ENCODE assay signal across 29 cellular contexts in genomic region chr12:81517296-81517695, GRCh38.
"Had no signal": no experiment of that assay in that cellular context is flagged by ENCODE, and none has a peak within 500 bp of the region (broad histone marks: within the 10 kb centered on the region; RNA-seq: fewer than 3 reads in every experiment).

No MANE protein-coding gene starts in this region.

- H3K27me3 Mint-ChIP-seq: activated naive CD8-positive, alpha-beta T cell treated with anti-CD3 and anti-CD28 coated beads, Interleukin-2, amount 10 ng/mL, durations not matched to agents 7 days and 5 days; central memory CD8-positive, alpha-beta T cell; T-helper 17 cell had no signal

- H3K4me3 ChIP-seq: adrenal gland, K562, PC-9, SJCRH30 had no signal

- H3K4me1 ChIP-seq: adrenal gland, SJCRH30 had no signal

- H3K4me1 Mint-ChIP-seq: central memory CD8-positive, alpha-beta T cell; WTC11 had no signal

- H3K36me3 ChIP-seq: adrenal gland, SJCRH30 had no signal

- ATAC-seq: activated CD8-positive, alpha-beta T cell treated with anti-CD3 and anti-CD28 coated beads, Interleukin-2, amount 10 ng/mL, durations not matched to agents 7 days and 5 days; K562; T-helper 17 cell; WTC11 had no signal

- H3K27me3 ChIP-seq: adrenal gland, SJCRH30 had no signal

- H3K9me3 ChIP-seq: adrenal gland, SJCRH30, SK-N-SH had no signal

- H3K27ac ChIP-seq: adrenal gland, PC-9, SJCRH30 had no signal

- H3K9me3 Mint-ChIP-seq: WTC11 had no signal

- H3K27ac Mint-ChIP-seq: activated CD8-positive, alpha-beta T cell treated with anti-CD3 and anti-CD28 coated beads, Interleukin-2, amount 10 ng/mL, durations not matched to agents 7 days and 5 days; activated naive CD8-positive, alpha-beta T cell treated with anti-CD3 and anti-CD28 coated beads, Interleukin-2, amount 10 ng/mL, durations not matched to agents 7 days and 5 days; T-helper 17 cell; WTC11 had no signal

- H3K4me3 Mint-ChIP-seq: activated CD8-positive, alpha-beta T cell treated with anti-CD3 and anti-CD28 coated beads, Interleukin-2, amount 10 ng/mL, durations not matched to agents 7 days and 5 days; activated naive CD8-positive, alpha-beta T cell treated with anti-CD3 and anti-CD28 coated beads, Interleukin-2, amount 10 ng/mL, durations not matched to agents 7 days and 5 days; central memory CD8-positive, alpha-beta T cell; T-helper 17 cell; WTC11 had no signal

- H3K36me3 Mint-ChIP-seq: activated naive CD8-positive, alpha-beta T cell treated with anti-CD3 and anti-CD28 coated beads, Interleukin-2, amount 10 ng/mL, durations not matched to agents 7 days and 5 days; WTC11 had no signal

- DNase-seq: activated CD4-positive, alpha-beta T cell treated with anti-CD3 and anti-CD28 coated beads for 48 hours; activated CD4-positive, alpha-beta T cell treated with anti-CD3 and anti-CD28 coated beads, Interleukin-2, amount 50 U/mL, for 4 hours; activated CD4-positive, CD25-positive, alpha-beta regulatory T cell treated with anti-CD3 and anti-CD28 coated beads, Interleukin-2, amount 50 U/mL, for 72 hours; activated CD8-positive, alpha-beta memory T cell treated with anti-CD3 and anti-CD28 coated beads, Interleukin-2, amount 50 U/mL, for 48 hours; activated CD8-positive, alpha-beta T cell treated with anti-CD3 and anti-CD28 coated beads, Interleukin-2, amount 10 ng/mL, durations not matched to agents 7 days and 5 days; activated naive CD4-positive, alpha-beta T cell treated with anti-CD3 and anti-CD28 coated beads, Interleukin-2, amount 50 U/mL, for 16 hours; activated naive CD8-positive, alpha-beta T cell treated with anti-CD3 and anti-CD28 coated beads, Interleukin-2, amount 10 ng/mL, durations not matched to agents 7 days and 5 days; activated T-cell treated with anti-CD3 and anti-CD28 coated beads, Interleukin-2, amount 50 U/mL, for 1 hour; adrenal gland; anterior cingulate cortex; Karpas-422; MV-4-11; NCI-H1092 treated with DMSO at 0.1 percent for 48 hours; NCI-H1417 treated with DMSO at 0.1 percent for 48 hours; NCI-H1694; NCI-H2029; NCI-H2107; NCI-H2171 treated with DMSO at 0.1 percent for 48 hours; NCI-H226; NCI-H510A treated with DMSO at 0.1 percent for 48 hours; NCI-H69; PC-9; SJCRH30; SK-N-SH; T-helper 17 cell; T-helper 9 cell had no signal
